Comparison of ENCODE assay signal across 14 cellular contexts in the genomic region with DNA sequence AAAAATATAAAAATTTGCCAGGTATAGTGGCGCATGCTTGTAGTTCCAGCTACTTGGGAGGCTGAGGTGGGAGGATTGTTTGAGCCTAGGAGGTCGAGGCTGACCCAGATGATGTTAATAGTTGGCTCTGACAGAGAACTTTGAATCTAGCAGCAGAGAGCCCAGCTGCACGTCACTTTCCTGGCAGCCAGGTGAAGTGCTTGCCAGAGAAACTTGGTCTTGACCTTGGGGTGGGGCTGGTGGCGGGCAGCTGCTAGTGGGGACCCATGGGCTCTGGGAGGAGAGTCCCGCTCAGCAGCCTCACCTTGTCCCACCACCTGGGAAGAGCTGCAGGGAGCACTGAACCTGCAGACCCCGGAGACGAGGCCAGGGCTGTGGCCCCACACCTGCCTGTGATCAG. TPM values are rescaled to one million over a fixed set of nuclear protein-coding genes. Genes with fewer than 3 reads are reported as not detected.
"Had no signal": no experiment of that assay in that cellular context is flagged by ENCODE, and none has a peak within 500 bp of the region (broad histone marks: within the 10 kb centered on the region; RNA-seq: fewer than 3 reads in every experiment).

No MANE protein-coding gene starts in this region.

- H3K9me3 ChIP-seq: ascending aorta, upper lobe of left lung had no signal

- H3K27ac ChIP-seq: ascending aorta, cardiac muscle cell, foreskin keratinocyte, upper lobe of left lung had no signal

- H3K4me3 ChIP-seq: ascending aorta, cardiac muscle cell, lung, smooth muscle cell, upper lobe of left lung had no signal

- H3K4me3 Mint-ChIP-seq: activated naive CD8-positive, alpha-beta T cell treated with anti-CD3 and anti-CD28 coated beads, Interleukin-2, amount 50 U/mL, for 24 hours; neural crest cell; stimulated activated effector memory CD8-positive, alpha-beta T cell treated with anti-CD3 and anti-CD28 coated beads, Interleukin-12 subunit alpha, Interleukin-12 subunit beta, amount 100 ng/mL, for 72 hours; T-helper 1 cell treated with Interleukin-12 subunit alpha and Interleukin-12 subunit beta and Interleukin-4 antibody, amounts not matched to agents 30 μg/mL and 1 μg/mL, for 36 hours had no signal

- ATAC-seq: activated naive CD8-positive, alpha-beta T cell treated with anti-CD3 and anti-CD28 coated beads, Interleukin-2, amount 50 U/mL, for 24 hours; foreskin keratinocyte; stimulated activated effector memory CD8-positive, alpha-beta T cell treated with anti-CD3 and anti-CD28 coated beads, Interleukin-12 subunit alpha, Interleukin-12 subunit beta, amount 100 ng/mL, for 72 hours had no signal

- H3K27me3 ChIP-seq: cardiac muscle cell, foreskin keratinocyte had no signal

- H3K36me3 ChIP-seq: ascending aorta, cardiac muscle cell, upper lobe of left lung had no signal

- H3K36me3 Mint-ChIP-seq: stimulated activated effector memory CD8-positive, alpha-beta T cell treated with anti-CD3 and anti-CD28 coated beads, Interleukin-12 subunit alpha, Interleukin-12 subunit beta, amount 100 ng/mL, for 72 hours had no signal

- H3K4me2 ChIP-seq: smooth muscle cell had no signal

- H3K9me3 Mint-ChIP-seq: activated naive CD8-positive, alpha-beta T cell treated with anti-CD3 and anti-CD28 coated beads, Interleukin-2, amount 50 U/mL, for 24 hours; neural crest cell; stimulated activated effector memory CD8-positive, alpha-beta T cell treated with anti-CD3 and anti-CD28 coated beads, Interleukin-12 subunit alpha, Interleukin-12 subunit beta, amount 100 ng/mL, for 72 hours; T-helper 1 cell treated with Interleukin-12 subunit alpha and Interleukin-12 subunit beta and Interleukin-4 antibody, amounts not matched to agents 30 μg/mL and 1 μg/mL, for 36 hours had no signal

- DNase-seq: activated CD4-positive, alpha-beta T cell treated with anti-CD3 and anti-CD28 coated beads for 48 hours; activated naive CD4-positive, alpha-beta T cell treated with Interleukin-2 at 50 U/mL for 16 hours; activated naive CD8-positive, alpha-beta T cell treated with anti-CD3 and anti-CD28 coated beads, Interleukin-2, amount 50 U/mL, for 24 hours; posterior cingulate gyrus; substantia nigra; upper lobe of left lung had no signal

- H3K27ac Mint-ChIP-seq: activated naive CD8-positive, alpha-beta T cell treated with anti-CD3 and anti-CD28 coated beads, Interleukin-2, amount 50 U/mL, for 24 hours; stimulated activated effector memory CD8-positive, alpha-beta T cell treated with anti-CD3 and anti-CD28 coated beads, Interleukin-12 subunit alpha, Interleukin-12 subunit beta, amount 100 ng/mL, for 72 hours; T-helper 1 cell treated with Interleukin-12 subunit alpha and Interleukin-12 subunit beta and Interleukin-4 antibody, amounts not matched to agents 30 μg/mL and 1 μg/mL, for 36 hours had no signal

RNA-seq across cellular contexts. Expression of a gene that starts 3.1 kb away (rescaled TPM):
- total RNA-seq: ascending aorta had no signal
